ENCODE assay signal across 1 cellular context in genomic region chr9:122904466-122904822, GRCh38.
TF ChIP-seq lines count a peak whose summit lies in the region.

No MANE protein-coding gene starts in this region.

TF ChIP-seq in H1, 55 proteins besides CTCF, POLR2A, EP300 and RAD21 (continued from another document):
- peak; percentile 51 for TF ChIP-seq TAF7 (optimal IDR thresholded peaks at IDR 0.05; ENCODE audit: borderline replicate concordance, low read depth, low read length)
- no peak for TF ChIP-seq POU5F1 (IDR thresholded peaks at IDR 0.05; ENCODE audit: low read depth, low read length)
- peak; percentile 67 for TF ChIP-seq SAP30 (IDR thresholded peaks at IDR 0.05; ENCODE audit: insufficient read depth, insufficient replicate concordance, low read length)
- TF ChIP-seq KDM5A (IDR thresholded peaks at IDR 0.05; ENCODE audit: low read length), result no peak
- no peak for TF ChIP-seq MAFK (IDR thresholded peaks at IDR 0.05; ENCODE audit: low read depth, low read length)
- TF ChIP-seq TBP (IDR thresholded peaks at IDR 0.05; ENCODE audit: low read depth, low read length), result peak; percentile 69
- no peak for TF ChIP-seq ATF2 (IDR thresholded peaks at IDR 0.05; ENCODE audit: low read length)
